2 cellular contexts compared by ENCODE assay signal in the genomic region with DNA sequence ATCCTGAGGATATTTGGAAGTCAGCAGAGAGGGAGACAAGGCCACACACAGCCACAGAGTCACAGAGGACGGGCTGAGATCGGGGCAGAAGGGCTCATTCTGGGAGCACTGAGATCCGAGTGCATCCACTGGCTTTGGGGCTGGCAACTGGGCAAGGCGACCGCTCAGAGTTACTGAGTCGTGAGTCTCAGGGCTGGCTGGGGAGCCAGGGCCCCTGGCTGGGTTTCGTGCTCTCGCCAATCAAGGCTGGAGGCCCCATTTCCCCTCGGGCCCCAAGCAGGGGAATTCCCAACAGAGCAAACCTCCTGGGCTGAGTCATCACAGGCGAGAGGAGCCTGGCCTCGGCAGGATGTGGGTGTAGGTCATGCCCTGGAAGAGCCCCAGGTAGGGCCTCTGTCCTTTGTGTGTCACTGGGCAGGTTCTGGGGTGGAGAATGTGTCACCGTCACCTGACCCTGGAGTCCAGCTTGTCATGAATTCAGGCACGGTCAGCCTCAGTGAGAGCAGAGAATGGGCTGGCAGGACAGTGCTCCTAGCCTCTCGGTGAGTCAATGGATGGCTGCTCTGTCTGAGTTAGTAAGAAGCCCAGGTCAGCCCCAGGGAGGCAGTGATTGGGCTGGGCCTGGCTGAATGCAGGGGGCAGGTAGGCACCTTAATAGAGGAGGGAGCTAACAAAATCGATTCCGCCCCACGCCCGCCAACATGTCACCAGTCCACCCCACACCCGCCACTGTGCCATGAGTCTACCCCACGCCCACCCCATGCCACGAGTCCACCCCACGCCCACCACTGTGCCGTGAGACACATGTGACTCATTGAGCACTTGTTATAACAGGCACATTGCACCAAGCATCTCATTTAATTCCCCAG.
TF ChIP-seq lines count a peak whose summit lies in the region.

No MANE protein-coding gene starts in this region.

TF ChIP-seq in K562, 482 proteins besides CTCF, POLR2A, EP300 and RAD21 (continues in another document):
- TF ChIP-seq KDM5B (IDR thresholded peaks at IDR 0.05; ENCODE audit: insufficient replicate concordance, low read depth, low read length) (no peak), NR2C2 (CRISPR knock-in tag; IDR thresholded peaks at IDR 0.05) (no peak), NR2C2 (tag; IDR thresholded peaks at IDR 0.05) (peak; percentile 80; the same call in 1 of the 2 replicates), BHLHE40 (IDR thresholded peaks at IDR 0.05; ENCODE audit: low read length) (peak; percentile 42; the same call in 1 of the 2 replicates), ZNF695 (CRISPR knock-in tag; IDR thresholded peaks at IDR 0.05) (no peak), ZNF217 (CRISPR knock-in tag; IDR thresholded peaks at IDR 0.05) (no peak), SMARCB1 (IDR thresholded peaks at IDR 0.05; ENCODE audit: insufficient read length, low read depth) (no peak), SOX6 (IDR thresholded peaks at IDR 0.05) (peak; percentile 38; the same call in 1 of the 2 replicates), EGR1 (conservative IDR thresholded peaks at IDR 0.05) (0 out of 2 replicates have a peak, but pooled peaks have one; percentile 9), FOSL1 (tag; conservative IDR thresholded peaks at IDR 0.05) (peak; percentile 75), BCL6 (CRISPR knock-in tag; IDR thresholded peaks at IDR 0.05) (no peak), KDM4B (IDR thresholded peaks at IDR 0.05; ENCODE audit: borderline replicate concordance in 2 of 2, low read depth in 1 of 2) (no peak), FOS (IDR thresholded peaks at IDR 0.05; ENCODE audit: extremely low read depth, insufficient read length) (peak; percentile 3), SMC3 (conservative IDR thresholded peaks at IDR 0.05; ENCODE audit: insufficient read depth, low read depth, low read length) (no peak), GABPA (tag; conservative IDR thresholded peaks at IDR 0.05; ENCODE audit: low read depth) (peak; percentile 28; the same call in 1 of the 2 replicates), CTBP1 (IDR thresholded peaks at IDR 0.05; ENCODE audit: borderline replicate concordance) (0 out of 2 replicates have a peak, but pooled peaks have one; percentile 14)
- TF ChIP-seq, protein P1, sequence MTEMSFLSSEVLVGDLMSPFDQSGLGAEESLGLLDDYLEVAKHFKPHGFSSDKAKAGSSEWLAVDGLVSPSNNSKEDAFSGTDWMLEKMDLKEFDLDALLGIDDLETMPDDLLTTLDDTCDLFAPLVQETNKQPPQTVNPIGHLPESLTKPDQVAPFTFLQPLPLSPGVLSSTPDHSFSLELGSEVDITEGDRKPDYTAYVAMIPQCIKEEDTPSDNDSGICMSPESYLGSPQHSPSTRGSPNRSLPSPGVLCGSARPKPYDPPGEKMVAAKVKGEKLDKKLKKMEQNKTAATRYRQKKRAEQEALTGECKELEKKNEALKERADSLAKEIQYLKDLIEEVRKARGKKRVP (CRISPR knock-in tag; IDR thresholded peaks at IDR 0.05), result no peak
- TF ChIP-seq, protein P2, sequence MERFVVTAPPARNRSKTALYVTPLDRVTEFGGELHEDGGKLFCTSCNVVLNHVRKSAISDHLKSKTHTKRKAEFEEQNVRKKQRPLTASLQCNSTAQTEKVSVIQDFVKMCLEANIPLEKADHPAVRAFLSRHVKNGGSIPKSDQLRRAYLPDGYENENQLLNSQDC (CRISPR knock-in tag; IDR thresholded peaks at IDR 0.05), result no peak
- TF ChIP-seq, protein P3, sequence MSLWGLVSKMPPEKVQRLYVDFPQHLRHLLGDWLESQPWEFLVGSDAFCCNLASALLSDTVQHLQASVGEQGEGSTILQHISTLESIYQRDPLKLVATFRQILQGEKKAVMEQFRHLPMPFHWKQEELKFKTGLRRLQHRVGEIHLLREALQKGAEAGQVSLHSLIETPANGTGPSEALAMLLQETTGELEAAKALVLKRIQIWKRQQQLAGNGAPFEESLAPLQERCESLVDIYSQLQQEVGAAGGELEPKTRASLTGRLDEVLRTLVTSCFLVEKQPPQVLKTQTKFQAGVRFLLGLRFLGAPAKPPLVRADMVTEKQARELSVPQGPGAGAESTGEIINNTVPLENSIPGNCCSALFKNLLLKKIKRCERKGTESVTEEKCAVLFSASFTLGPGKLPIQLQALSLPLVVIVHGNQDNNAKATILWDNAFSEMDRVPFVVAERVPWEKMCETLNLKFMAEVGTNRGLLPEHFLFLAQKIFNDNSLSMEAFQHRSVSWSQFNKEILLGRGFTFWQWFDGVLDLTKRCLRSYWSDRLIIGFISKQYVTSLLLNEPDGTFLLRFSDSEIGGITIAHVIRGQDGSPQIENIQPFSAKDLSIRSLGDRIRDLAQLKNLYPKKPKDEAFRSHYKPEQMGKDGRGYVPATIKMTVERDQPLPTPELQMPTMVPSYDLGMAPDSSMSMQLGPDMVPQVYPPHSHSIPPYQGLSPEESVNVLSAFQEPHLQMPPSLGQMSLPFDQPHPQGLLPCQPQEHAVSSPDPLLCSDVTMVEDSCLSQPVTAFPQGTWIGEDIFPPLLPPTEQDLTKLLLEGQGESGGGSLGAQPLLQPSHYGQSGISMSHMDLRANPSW (CRISPR knock-in tag; IDR thresholded peaks at IDR 0.05), result no peak
- TF ChIP-seq, protein P4, sequence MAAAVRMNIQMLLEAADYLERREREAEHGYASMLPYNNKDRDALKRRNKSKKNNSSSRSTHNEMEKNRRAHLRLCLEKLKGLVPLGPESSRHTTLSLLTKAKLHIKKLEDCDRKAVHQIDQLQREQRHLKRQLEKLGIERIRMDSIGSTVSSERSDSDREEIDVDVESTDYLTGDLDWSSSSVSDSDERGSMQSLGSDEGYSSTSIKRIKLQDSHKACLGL (CRISPR knock-in tag; IDR thresholded peaks at IDR 0.05; ENCODE audit: borderline replicate concordance, poor library complexity, severe bottlenecking), result no peak
- TF ChIP-seq, protein P5, sequence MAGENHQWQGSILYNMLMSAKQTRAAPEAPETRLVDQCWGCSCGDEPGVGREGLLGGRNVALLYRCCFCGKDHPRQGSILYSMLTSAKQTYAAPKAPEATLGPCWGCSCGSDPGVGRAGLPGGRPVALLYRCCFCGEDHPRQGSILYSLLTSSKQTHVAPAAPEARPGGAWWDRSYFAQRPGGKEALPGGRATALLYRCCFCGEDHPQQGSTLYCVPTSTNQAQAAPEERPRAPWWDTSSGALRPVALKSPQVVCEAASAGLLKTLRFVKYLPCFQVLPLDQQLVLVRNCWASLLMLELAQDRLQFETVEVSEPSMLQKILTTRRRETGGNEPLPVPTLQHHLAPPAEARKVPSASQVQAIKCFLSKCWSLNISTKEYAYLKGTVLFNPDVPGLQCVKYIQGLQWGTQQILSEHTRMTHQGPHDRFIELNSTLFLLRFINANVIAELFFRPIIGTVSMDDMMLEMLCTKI (IDR thresholded peaks at IDR 0.05; ENCODE audit: partially characterized antibody), result no peak
- TF ChIP-seq, protein P6, sequence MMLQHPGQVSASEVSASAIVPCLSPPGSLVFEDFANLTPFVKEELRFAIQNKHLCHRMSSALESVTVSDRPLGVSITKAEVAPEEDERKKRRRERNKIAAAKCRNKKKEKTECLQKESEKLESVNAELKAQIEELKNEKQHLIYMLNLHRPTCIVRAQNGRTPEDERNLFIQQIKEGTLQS (IDR thresholded peaks at IDR 0.05), result peak; percentile 80
- TF ChIP-seq, protein P6 (CRISPR knock-in tag; conservative IDR thresholded peaks at IDR 0.05), result no peak

TF ChIP-seq in HepG2, 621 proteins besides CTCF, POLR2A, EP300 and RAD21 (continues in another document):
- TF ChIP-seq, protein P7, sequence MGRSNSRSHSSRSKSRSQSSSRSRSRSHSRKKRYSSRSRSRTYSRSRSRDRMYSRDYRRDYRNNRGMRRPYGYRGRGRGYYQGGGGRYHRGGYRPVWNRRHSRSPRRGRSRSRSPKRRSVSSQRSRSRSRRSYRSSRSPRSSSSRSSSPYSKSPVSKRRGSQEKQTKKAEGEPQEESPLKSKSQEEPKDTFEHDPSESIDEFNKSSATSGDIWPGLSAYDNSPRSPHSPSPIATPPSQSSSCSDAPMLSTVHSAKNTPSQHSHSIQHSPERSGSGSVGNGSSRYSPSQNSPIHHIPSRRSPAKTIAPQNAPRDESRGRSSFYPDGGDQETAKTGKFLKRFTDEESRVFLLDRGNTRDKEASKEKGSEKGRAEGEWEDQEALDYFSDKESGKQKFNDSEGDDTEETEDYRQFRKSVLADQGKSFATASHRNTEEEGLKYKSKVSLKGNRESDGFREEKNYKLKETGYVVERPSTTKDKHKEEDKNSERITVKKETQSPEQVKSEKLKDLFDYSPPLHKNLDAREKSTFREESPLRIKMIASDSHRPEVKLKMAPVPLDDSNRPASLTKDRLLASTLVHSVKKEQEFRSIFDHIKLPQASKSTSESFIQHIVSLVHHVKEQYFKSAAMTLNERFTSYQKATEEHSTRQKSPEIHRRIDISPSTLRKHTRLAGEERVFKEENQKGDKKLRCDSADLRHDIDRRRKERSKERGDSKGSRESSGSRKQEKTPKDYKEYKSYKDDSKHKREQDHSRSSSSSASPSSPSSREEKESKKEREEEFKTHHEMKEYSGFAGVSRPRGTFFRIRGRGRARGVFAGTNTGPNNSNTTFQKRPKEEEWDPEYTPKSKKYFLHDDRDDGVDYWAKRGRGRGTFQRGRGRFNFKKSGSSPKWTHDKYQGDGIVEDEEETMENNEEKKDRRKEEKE (IDR thresholded peaks at IDR 0.05), result no peak
- TF ChIP-seq SMYD3 (CRISPR knock-in tag; IDR thresholded peaks at IDR 0.05) (no peak), SOX5 (CRISPR knock-in tag; IDR thresholded peaks at IDR 0.05; ENCODE audit: borderline replicate concordance) (peak; percentile 97), ZKSCAN5 (CRISPR knock-in tag; IDR thresholded peaks at IDR 0.05) (no peak), KAT2B (IDR thresholded peaks at IDR 0.05; ENCODE audit: borderline replicate concordance, low read depth, low read length) (no peak), XRCC5 (optimal IDR thresholded peaks at IDR 0.05; ENCODE audit: low read length) (peak; percentile 89), ARNTL (CRISPR knock-in tag; IDR thresholded peaks at IDR 0.05) (peak; percentile 69), NCOR1 (IDR thresholded peaks at IDR 0.05; ENCODE audit: borderline replicate concordance, low read length) (peak; percentile 71; the same call in 1 of the 2 replicates), ZNF605 (CRISPR knock-in tag; IDR thresholded peaks at IDR 0.05) (peak; percentile 96), CC2D1A (CRISPR knock-in tag; IDR thresholded peaks at IDR 0.05) (no peak), ETV5 (CRISPR knock-in tag; IDR thresholded peaks at IDR 0.05; ENCODE audit: borderline replicate concordance) (peak; percentile 98), ZNF138 (CRISPR knock-in tag; IDR thresholded peaks at IDR 0.05; ENCODE audit: low read depth) (no peak), MEIS1 (CRISPR knock-in tag; IDR thresholded peaks at IDR 0.05; ENCODE audit: borderline replicate concordance) (no peak; the same call in 1 of the 2 replicates), HNRNPH1 (optimal IDR thresholded peaks at IDR 0.05; ENCODE audit: low read depth, low read length) (no peak), NR2F6 (IDR thresholded peaks at IDR 0.05) (peak; percentile 97), NR2F6 (CRISPR knock-in tag; IDR thresholded peaks at IDR 0.05) (peak; percentile 98), HNF4G (IDR thresholded peaks at IDR 0.05; ENCODE audit: borderline replicate concordance, low read depth, low read length) (peak; percentile 71; the same call in 1 of the 2 replicates), HNF4G (CRISPR knock-in tag; IDR thresholded peaks at IDR 0.05; ENCODE audit: borderline replicate concordance, low read depth) (peak; percentile 65; the same call in 1 of the 2 replicates), SP5 (CRISPR knock-in tag; IDR thresholded peaks at IDR 0.05; ENCODE audit: borderline replicate concordance, low read depth) (peak; percentile 95)
- TF ChIP-seq, protein P8, sequence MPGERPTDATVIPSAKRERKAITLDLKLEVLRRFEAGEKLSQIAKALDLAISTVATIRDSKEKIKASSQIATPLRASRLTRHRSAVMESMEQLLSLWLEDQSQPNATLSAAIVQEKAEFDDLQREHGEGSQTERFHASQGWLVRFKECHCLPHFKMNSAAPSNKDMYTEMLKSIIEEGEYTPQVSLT (CRISPR knock-in tag; IDR thresholded peaks at IDR 0.05; ENCODE audit: borderline replicate concordance, low read depth), result no peak
- TF ChIP-seq, protein P9, sequence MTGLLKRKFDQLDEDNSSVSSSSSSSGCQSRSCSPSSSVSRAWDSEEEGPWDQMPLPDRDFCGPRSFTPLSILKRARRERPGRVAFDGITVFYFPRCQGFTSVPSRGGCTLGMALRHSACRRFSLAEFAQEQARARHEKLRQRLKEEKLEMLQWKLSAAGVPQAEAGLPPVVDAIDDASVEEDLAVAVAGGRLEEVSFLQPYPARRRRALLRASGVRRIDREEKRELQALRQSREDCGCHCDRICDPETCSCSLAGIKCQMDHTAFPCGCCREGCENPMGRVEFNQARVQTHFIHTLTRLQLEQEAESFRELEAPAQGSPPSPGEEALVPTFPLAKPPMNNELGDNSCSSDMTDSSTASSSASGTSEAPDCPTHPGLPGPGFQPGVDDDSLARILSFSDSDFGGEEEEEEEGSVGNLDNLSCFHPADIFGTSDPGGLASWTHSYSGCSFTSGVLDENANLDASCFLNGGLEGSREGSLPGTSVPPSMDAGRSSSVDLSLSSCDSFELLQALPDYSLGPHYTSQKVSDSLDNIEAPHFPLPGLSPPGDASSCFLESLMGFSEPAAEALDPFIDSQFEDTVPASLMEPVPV (CRISPR knock-in tag; IDR thresholded peaks at IDR 0.05), result 0 out of 2 replicates have a peak, but pooled peaks have one; percentile 59
- TF ChIP-seq, protein P10, sequence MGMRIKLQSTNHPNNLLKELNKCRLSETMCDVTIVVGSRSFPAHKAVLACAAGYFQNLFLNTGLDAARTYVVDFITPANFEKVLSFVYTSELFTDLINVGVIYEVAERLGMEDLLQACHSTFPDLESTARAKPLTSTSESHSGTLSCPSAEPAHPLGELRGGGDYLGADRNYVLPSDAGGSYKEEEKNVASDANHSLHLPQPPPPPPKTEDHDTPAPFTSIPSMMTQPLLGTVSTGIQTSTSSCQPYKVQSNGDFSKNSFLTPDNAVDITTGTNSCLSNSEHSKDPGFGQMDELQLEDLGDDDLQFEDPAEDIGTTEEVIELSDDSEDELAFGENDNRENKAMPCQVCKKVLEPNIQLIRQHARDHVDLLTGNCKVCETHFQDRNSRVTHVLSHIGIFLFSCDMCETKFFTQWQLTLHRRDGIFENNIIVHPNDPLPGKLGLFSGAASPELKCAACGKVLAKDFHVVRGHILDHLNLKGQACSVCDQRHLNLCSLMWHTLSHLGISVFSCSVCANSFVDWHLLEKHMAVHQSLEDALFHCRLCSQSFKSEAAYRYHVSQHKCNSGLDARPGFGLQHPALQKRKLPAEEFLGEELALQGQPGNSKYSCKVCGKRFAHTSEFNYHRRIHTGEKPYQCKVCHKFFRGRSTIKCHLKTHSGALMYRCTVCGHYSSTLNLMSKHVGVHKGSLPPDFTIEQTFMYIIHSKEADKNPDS (CRISPR knock-in tag; IDR thresholded peaks at IDR 0.05), result 0 out of 2 replicates have a peak, but pooled peaks have one; percentile 45
